Comparison of ENCODE assay signal across 2 cellular contexts in the genomic region with DNA sequence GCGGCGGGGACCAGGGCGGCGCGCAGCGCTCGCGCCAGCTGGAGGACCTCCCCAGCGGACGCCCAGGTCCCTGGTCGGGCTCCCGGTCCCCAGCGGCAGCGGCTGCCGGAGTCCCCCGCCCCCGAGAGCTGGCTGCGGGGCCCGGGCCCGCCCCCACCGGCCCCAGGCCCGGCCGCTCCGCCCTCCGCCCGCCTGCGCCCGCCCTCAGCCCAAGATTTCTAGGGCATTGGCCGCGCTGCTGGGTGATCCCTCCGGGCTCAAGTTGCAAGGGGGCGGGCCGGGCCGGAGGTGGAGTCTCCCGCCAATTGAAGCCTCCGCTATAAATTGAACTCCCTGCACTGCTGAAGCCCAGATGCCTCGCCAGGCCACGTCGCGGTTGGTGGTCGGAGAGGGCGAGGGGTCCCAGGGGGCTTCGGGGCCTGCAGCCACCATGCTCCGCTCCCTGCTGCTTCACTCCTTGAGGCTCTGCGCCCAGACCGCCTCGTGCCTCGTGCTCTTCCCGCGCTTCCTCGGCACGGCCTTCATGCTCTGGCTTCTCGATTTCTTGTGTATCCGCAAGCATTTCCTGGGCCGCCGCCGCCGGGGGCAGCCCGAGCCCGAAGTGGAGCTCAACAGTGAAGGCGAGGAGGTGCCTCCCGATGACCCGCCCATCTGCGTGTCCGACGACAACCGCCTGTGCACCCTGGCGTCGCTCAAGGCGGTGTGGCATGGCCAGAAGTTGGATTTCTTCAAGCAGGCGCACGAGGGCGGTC.
TF ChIP-seq lines count a peak whose summit lies in the region.

A gene (plus strand): TSS at position 351 of the 752 bp plus-strand sequence.

TF ChIP-seq in SK-N-SH, 30 proteins besides CTCF, POLR2A, EP300 and RAD21 (continued from another document):
- TF ChIP-seq, protein P1, sequence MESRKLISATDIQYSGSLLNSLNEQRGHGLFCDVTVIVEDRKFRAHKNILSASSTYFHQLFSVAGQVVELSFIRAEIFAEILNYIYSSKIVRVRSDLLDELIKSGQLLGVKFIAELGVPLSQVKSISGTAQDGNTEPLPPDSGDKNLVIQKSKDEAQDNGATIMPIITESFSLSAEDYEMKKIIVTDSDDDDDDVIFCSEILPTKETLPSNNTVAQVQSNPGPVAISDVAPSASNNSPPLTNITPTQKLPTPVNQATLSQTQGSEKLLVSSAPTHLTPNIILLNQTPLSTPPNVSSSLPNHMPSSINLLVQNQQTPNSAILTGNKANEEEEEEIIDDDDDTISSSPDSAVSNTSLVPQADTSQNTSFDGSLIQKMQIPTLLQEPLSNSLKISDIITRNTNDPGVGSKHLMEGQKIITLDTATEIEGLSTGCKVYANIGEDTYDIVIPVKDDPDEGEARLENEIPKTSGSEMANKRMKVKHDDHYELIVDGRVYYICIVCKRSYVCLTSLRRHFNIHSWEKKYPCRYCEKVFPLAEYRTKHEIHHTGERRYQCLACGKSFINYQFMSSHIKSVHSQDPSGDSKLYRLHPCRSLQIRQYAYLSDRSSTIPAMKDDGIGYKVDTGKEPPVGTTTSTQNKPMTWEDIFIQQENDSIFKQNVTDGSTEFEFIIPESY (IDR thresholded peaks at IDR 0.05; ENCODE audit: borderline replicate concordance, low read depth) = no peak
- TF ChIP-seq, protein P2, sequence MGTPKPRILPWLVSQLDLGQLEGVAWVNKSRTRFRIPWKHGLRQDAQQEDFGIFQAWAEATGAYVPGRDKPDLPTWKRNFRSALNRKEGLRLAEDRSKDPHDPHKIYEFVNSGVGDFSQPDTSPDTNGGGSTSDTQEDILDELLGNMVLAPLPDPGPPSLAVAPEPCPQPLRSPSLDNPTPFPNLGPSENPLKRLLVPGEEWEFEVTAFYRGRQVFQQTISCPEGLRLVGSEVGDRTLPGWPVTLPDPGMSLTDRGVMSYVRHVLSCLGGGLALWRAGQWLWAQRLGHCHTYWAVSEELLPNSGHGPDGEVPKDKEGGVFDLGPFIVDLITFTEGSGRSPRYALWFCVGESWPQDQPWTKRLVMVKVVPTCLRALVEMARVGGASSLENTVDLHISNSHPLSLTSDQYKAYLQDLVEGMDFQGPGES (IDR thresholded peaks at IDR 0.05; ENCODE audit: low read depth, low read length) = no peak
- TF ChIP-seq CHD2 (IDR thresholded peaks at IDR 0.05; ENCODE audit: low read length, partially characterized antibody) = no peak
- TF ChIP-seq, protein P3, sequence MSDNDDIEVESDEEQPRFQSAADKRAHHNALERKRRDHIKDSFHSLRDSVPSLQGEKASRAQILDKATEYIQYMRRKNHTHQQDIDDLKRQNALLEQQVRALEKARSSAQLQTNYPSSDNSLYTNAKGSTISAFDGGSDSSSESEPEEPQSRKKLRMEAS (IDR thresholded peaks at IDR 0.05; ENCODE audit: low read depth) = no peak
TF ChIP-seq in SK-N-SH: peak in this region for 0.

TF ChIP-seq in SK-N-SH treated with all-trans-retinoic acid at 6 μM for 48 hours, 23 proteins besides CTCF, POLR2A, EP300 and RAD21 (continued from another document):
- TF ChIP-seq, protein P4, sequence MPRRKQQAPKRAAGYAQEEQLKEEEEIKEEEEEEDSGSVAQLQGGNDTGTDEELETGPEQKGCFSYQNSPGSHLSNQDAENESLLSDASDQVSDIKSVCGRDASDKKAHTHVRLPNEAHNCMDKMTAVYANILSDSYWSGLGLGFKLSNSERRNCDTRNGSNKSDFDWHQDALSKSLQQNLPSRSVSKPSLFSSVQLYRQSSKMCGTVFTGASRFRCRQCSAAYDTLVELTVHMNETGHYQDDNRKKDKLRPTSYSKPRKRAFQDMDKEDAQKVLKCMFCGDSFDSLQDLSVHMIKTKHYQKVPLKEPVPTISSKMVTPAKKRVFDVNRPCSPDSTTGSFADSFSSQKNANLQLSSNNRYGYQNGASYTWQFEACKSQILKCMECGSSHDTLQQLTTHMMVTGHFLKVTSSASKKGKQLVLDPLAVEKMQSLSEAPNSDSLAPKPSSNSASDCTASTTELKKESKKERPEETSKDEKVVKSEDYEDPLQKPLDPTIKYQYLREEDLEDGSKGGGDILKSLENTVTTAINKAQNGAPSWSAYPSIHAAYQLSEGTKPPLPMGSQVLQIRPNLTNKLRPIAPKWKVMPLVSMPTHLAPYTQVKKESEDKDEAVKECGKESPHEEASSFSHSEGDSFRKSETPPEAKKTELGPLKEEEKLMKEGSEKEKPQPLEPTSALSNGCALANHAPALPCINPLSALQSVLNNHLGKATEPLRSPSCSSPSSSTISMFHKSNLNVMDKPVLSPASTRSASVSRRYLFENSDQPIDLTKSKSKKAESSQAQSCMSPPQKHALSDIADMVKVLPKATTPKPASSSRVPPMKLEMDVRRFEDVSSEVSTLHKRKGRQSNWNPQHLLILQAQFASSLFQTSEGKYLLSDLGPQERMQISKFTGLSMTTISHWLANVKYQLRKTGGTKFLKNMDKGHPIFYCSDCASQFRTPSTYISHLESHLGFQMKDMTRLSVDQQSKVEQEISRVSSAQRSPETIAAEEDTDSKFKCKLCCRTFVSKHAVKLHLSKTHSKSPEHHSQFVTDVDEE (CRISPR knock-in tag; IDR thresholded peaks at IDR 0.05) = no peak
